ENCODE assay signal across 32 cellular contexts in genomic region chr19:9700229-9700981, GRCh38. TPM values are rescaled to one million over a fixed set of nuclear protein-coding genes. Genes with fewer than 3 reads are reported as not detected.
DNase-seq lines count a peak whose midpoint lies in the region; ATAC-seq and TF ChIP-seq lines count a peak whose summit lies in the region.
"Had no signal": no experiment of that assay in that cellular context is flagged by ENCODE, and none has a peak within 500 bp of the region (broad histone marks: within the 10 kb centered on the region; RNA-seq: fewer than 3 reads in every experiment).

No MANE protein-coding gene starts in this region.

- TF ChIP-seq EP300 in suprapubic skin (IDR thresholded peaks at IDR 0.05): no peak

- ATAC-seq in HG02678 (IDR thresholded peaks at IDR 0.05; ENCODE audit: unreplicated experiment): no peak
- ATAC-seq: activated CD4-positive, CD25-positive, alpha-beta regulatory T cell treated with anti-CD3 and anti-CD28 coated beads, Interleukin-2, amount 50 U/mL, for 24 hours; right cardiac atrium; SK-N-SH treated with all-trans-retinoic acid at 6 μM for 48 hours; stimulated activated naive CD8-positive, alpha-beta T cell treated with anti-CD3 and anti-CD28 coated beads, Interleukin-15, amount 100 ng/mL, for 72 hours; T-helper 17 cell had no signal

- no peak for TF ChIP-seq CTCF in suprapubic skin (IDR thresholded peaks at IDR 0.05)

- TF ChIP-seq POLR2A in suprapubic skin (IDR thresholded peaks at IDR 0.05): no peak

- no peaks in the 10 kb centered on the region for H3K27me3 Mint-ChIP-seq in activated CD4-positive, alpha-beta T cell treated with anti-CD3 and anti-CD28 coated beads, Interleukin-2, amount 10 ng/mL, durations not matched to agents 24 days and 14 days
- H3K27me3 Mint-ChIP-seq: stimulated activated naive CD8-positive, alpha-beta T cell treated with anti-CD3 and anti-CD28 coated beads, Interleukin-15, amount 100 ng/mL, for 72 hours; T-helper 17 cell had no signal

- no peaks in the 10 kb centered on the region for H3K9me3 ChIP-seq in suprapubic skin
- H3K9me3 ChIP-seq: Caco-2, thyroid gland had no signal

- H3K27ac ChIP-seq in epithelial cell of prostate (peak overlapping the region; percentile 86), substantia nigra (ENCODE audit: low read depth, low read length, poor library complexity, severe bottlenecking) (peak overlapping the region; percentile 12), suprapubic skin (no peak overlapping the region)
- H3K27ac ChIP-seq: thyroid gland had no signal

- no peaks in the 10 kb centered on the region for H3K4me1 Mint-ChIP-seq in activated CD4-positive, alpha-beta T cell treated with anti-CD3 and anti-CD28 coated beads, Interleukin-2, amount 10 ng/mL, durations not matched to agents 24 days and 14 days
- H3K4me1 Mint-ChIP-seq: mesothelial cell of epicardium had no signal

- no peak overlapping the region for H3K4me3 ChIP-seq in suprapubic skin
- H3K4me3 ChIP-seq: BLaER1 treated with 17β-estradiol and CSF1 and Interleukin-3, amounts not matched to agents 10 nM and 100 nM; thyroid gland had no signal

- intact Hi-C loops in activated CD4-positive, alpha-beta T cell treated with anti-CD3 and anti-CD28 coated beads, Interleukin-2, amount 10 ng/mL, durations not matched to agents 24 days and 14 days (cut with micrococcal nuclease): no loop called here

- H3K36me3 Mint-ChIP-seq in activated CD4-positive, alpha-beta T cell treated with anti-CD3 and anti-CD28 coated beads, Interleukin-2, amount 10 ng/mL, durations not matched to agents 24 days and 14 days (ENCODE audit: low read depth): no peaks in the 10 kb centered on the region
- H3K36me3 Mint-ChIP-seq: mesothelial cell of epicardium had no signal

- DNase-seq in HT1080 (ENCODE audit: low read depth): peak; percentile 47
- DNase-seq in NCI-H510A treated with DMSO at 0.1 percent for 48 hours (lab: John Stamatoyannopoulos, UW): peak; percentile 46
- no peak for DNase-seq in epithelial cell of prostate (ENCODE audit: low read depth, low spot score)
- DNase-seq in substantia nigra (lab: John Stamatoyannopoulos, UW): no peak
- no peak for DNase-seq in suprapubic skin (ENCODE audit: low spot score in 2 of 2)
- no peak for DNase-seq in activated CD4-positive, alpha-beta T cell treated with anti-CD3 and anti-CD28 coated beads, Interleukin-2, amount 10 ng/mL, durations not matched to agents 24 days and 14 days
- DNase-seq: activated CD4-positive, alpha-beta T cell treated with anti-CD3 and anti-CD28 coated beads, Interleukin-2, amount 50 U/mL, for 48 hours; activated gamma-delta T cell treated with Interleukin-2 at 50 U/mL for 16 hours; activated T-cell treated with anti-CD3 and anti-CD28 coated beads, Interleukin-2, amount 50 U/mL, for 48 hours; Caco-2; central memory CD4-positive, alpha-beta T cell; cortex of kidney; effector memory CD4-positive, alpha-beta T cell; erythroblast; foreskin fibroblast; islet precursor cell; Kasumi-1; naive B cell; NCI-H1417 treated with DMSO at 0.1 percent for 48 hours; NCI-H2081 treated with DMSO at 0.1 percent for 48 hours; posterior cingulate gyrus; Right ventricle myocardium superior; stimulated activated CD4-positive, alpha-beta T cell treated with anti-CD3 and anti-CD28 coated beads, Interleukin-1b, Interleukin-23, amount 100 ng/mL, for 48 hours; stimulated activated naive CD8-positive, alpha-beta T cell treated with anti-CD3 and anti-CD28 coated beads, Interleukin-15, amount 100 ng/mL, for 72 hours; T-helper 17 cell; thyroid gland had no signal

- H3K4me3 Mint-ChIP-seq in activated CD4-positive, alpha-beta T cell treated with anti-CD3 and anti-CD28 coated beads, Interleukin-2, amount 10 ng/mL, durations not matched to agents 24 days and 14 days: no peak overlapping the region
- H3K4me3 Mint-ChIP-seq: mesothelial cell of epicardium; stimulated activated naive CD8-positive, alpha-beta T cell treated with anti-CD3 and anti-CD28 coated beads, Interleukin-15, amount 100 ng/mL, for 72 hours; T-helper 17 cell had no signal

- H3K27me3 ChIP-seq in suprapubic skin: no peaks in the 10 kb centered on the region
- H3K27me3 ChIP-seq: BLaER1 treated with 17β-estradiol and CSF1 and Interleukin-3, amounts not matched to agents 10 nM and 100 nM; thyroid gland had no signal

- no peaks in the 10 kb centered on the region for H3K4me1 ChIP-seq in suprapubic skin
- H3K4me1 ChIP-seq: thyroid gland had no signal

- H3K27ac Mint-ChIP-seq in activated CD4-positive, alpha-beta T cell treated with anti-CD3 and anti-CD28 coated beads, Interleukin-2, amount 10 ng/mL, durations not matched to agents 24 days and 14 days: no peak overlapping the region
- H3K27ac Mint-ChIP-seq: mesothelial cell of epicardium; naive B cell; stimulated activated naive CD8-positive, alpha-beta T cell treated with anti-CD3 and anti-CD28 coated beads, Interleukin-15, amount 100 ng/mL, for 72 hours; T-helper 17 cell had no signal

- peaks cover 11% of the 10 kb centered on the region for H3K9me3 Mint-ChIP-seq in activated CD4-positive, alpha-beta T cell treated with anti-CD3 and anti-CD28 coated beads, Interleukin-2, amount 10 ng/mL, durations not matched to agents 24 days and 14 days

- WGBS in suprapubic skin: 91% methylated on average over 22 of the region's 22 CpGs

- H3K36me3 ChIP-seq in suprapubic skin: no peaks in the 10 kb centered on the region
- H3K36me3 ChIP-seq: BLaER1 treated with 17β-estradiol and CSF1 and Interleukin-3, amounts not matched to agents 10 nM and 100 nM; thyroid gland had no signal

RNA-seq across cellular contexts. Expression of gene ZNF562, which starts 25.5 kb away (rescaled TPM):
- total RNA-seq in HT1080 (2014; rRNA removed; shearing (Covaris generic)): 25.3 and 26.6 TPM in 2 replicates
- 8.2 and 9.3 TPM in 2 replicates for polyA plus RNA-seq in HT1080 (2015; cell fraction: cytosol; rRNA removed)
- polyA plus RNA-seq in HT1080 (2015; cell fraction: nucleus; rRNA removed): 19.3 and 23.0 TPM in 2 replicates
- total RNA-seq in suprapubic skin: 10 to 100 TPM; 13.2 to 23.8 (median 18.4) TPM
- 15.9 and 16.9 TPM in 2 replicates for total RNA-seq in activated CD4-positive, alpha-beta T cell treated with anti-CD3 and anti-CD28 coated beads, Interleukin-2, amount 10 ng/mL, durations not matched to agents 24 days and 14 days

Comparison
In these comparisons a context has a peak if more than half of its experiments do, and no peak if none do; other contexts are left out.
1. DNase-seq: peak in HT1080 (single experiment) and NCI-H510A treated with DMSO at 0.1 percent for 48 hours (single experiment); none in epithelial cell of prostate (single experiment), substantia nigra (0 of 49), suprapubic skin (0 of 2) and activated CD4-positive, alpha-beta T cell treated with anti-CD3 and anti-CD28 coated beads, Interleukin-2, amount 10 ng/mL, durations not matched to agents 24 days and 14 days (single experiment).